In genomic region chr17:44830359-44831269, GRCh38 we compare ENCODE assay signal across 8 cellular contexts. TPM values are rescaled to one million over a fixed set of nuclear protein-coding genes. Genes with fewer than 3 reads are reported as not detected.
DNase-seq lines count a peak whose midpoint lies in the region; ATAC-seq and TF ChIP-seq lines count a peak whose summit lies in the region.

No MANE protein-coding gene starts in this region.

- H3K27ac ChIP-seq in dorsolateral prefrontal cortex (peak overlapping the region in 28 of 59 donors; percentile 20 to 78 (median 50)), lung (ENCODE audit: low read depth in 1 of 2, low read length in 1 of 2) (peak overlapping the region; percentile 75 to 99), suprapubic skin (no peak overlapping the region)

- H3K4me3 ChIP-seq in dorsolateral prefrontal cortex (peak overlapping the region in 58 of 59 donors; percentile 36 to 75 (median 58)), lung (peak overlapping the region; percentile 78), suprapubic skin (peak overlapping the region; percentile 58)

- peak overlapping the region; percentile 80 for H3K4me3 Mint-ChIP-seq in T-helper 17 cell

- peak in 2 of 3 experiments; percentile 22 to 38 for DNase-seq in NCI-H1417 (lab: John Stamatoyannopoulos, UW)
- no peak for DNase-seq in NCI-H1417 treated with DMSO at 0.1 percent for 48 hours (lab: John Stamatoyannopoulos, UW)
- DNase-seq in T-helper 17 cell, result peak in 1 of 3 donors; percentile 6
- peak in 6 of 10 donors; percentile 8 to 52 (median 40) for DNase-seq in dorsolateral prefrontal cortex
- DNase-seq in lung (ENCODE audit: low spot score), result no peak
- DNase-seq in suprapubic skin (ENCODE audit: low spot score in 2 of 2), result no peak
- no peak for DNase-seq in KG1 (lab: John Stamatoyannopoulos, UW)
- no peak for DNase-seq in GF-D8 (lab: John Stamatoyannopoulos, UW)

- H3K36me3 ChIP-seq in lung (ENCODE audit: control insufficient read depth in 2 of 2, insufficient read depth in 2 of 2, low read length in 2 of 2), result no peaks in the 10 kb centered on the region
- H3K36me3 ChIP-seq in suprapubic skin, result no peaks in the 10 kb centered on the region

- WGBS in lung, 2 donors, result 6% methylated on average over 31 to 58 of the region's 58 CpGs
- 23% methylated on average over 15 of the region's 58 CpGs for WGBS in suprapubic skin

- H3K27me3 ChIP-seq in dorsolateral prefrontal cortex (peaks cover 0 to 64% (median 45%) of the 10 kb centered on the region in 45 donors), lung (ENCODE audit: control insufficient read depth, insufficient read depth) (no peaks in the 10 kb centered on the region), suprapubic skin (peaks cover 88% of the 10 kb centered on the region)

- peak; percentile 37 for ATAC-seq in T-helper 17 cell
- ATAC-seq in lung (ENCODE audit: insufficient read depth, low FRiP score), result no peak

- H3K36me3 Mint-ChIP-seq in T-helper 17 cell (ENCODE audit: low read depth), result peaks cover 7% of the 10 kb centered on the region

- intact Hi-C loops in dorsolateral prefrontal cortex (cut with DNase I), result no loop called here

- H3K4me1 ChIP-seq in lung (ENCODE audit: control insufficient read depth in 2 of 2, insufficient read depth in 2 of 2, low read length in 2 of 2) (peaks cover 0 to 4% of the 10 kb centered on the region in 2 donors), suprapubic skin (peaks cover 17% of the 10 kb centered on the region)

- TF ChIP-seq POLR2A in suprapubic skin (IDR thresholded peaks at IDR 0.05), result no peak

- TF ChIP-seq CTCF in dorsolateral prefrontal cortex (IDR thresholded peaks at IDR 0.05 in 54 of 56, conservative IDR thresholded peaks at IDR 0.05 in 2 of 56; ENCODE audit: low read depth in 1 of 56, partially characterized antibody in 56 of 56) (no peak), lung (IDR thresholded peaks at IDR 0.05; ENCODE audit: control extremely low read depth, extremely low read depth) (no peak), suprapubic skin (IDR thresholded peaks at IDR 0.05) (no peak)

- H3K9me3 ChIP-seq in T-helper 17 cell (ENCODE audit: control insufficient read depth, low read length, poor library complexity, severe bottlenecking) (no peaks in the 10 kb centered on the region), lung (ENCODE audit: control insufficient read depth in 2 of 2, insufficient read depth in 1 of 2, low read length in 1 of 2) (no peaks in the 10 kb centered on the region), suprapubic skin (no peaks in the 10 kb centered on the region)

- peaks cover 66% of the 10 kb centered on the region for H3K27me3 Mint-ChIP-seq in T-helper 17 cell

- H3K4me1 Mint-ChIP-seq in T-helper 17 cell, result peaks cover 7% of the 10 kb centered on the region

- TF ChIP-seq EP300 in suprapubic skin (IDR thresholded peaks at IDR 0.05), result no peak

- H3K27ac Mint-ChIP-seq in T-helper 17 cell, result no peak overlapping the region

RNA-seq across cellular contexts. Expression of gene GJC1, which starts 0.5 kb away (rescaled TPM):
- total RNA-seq in T-helper 17 cell, result not detected
- 10 to 100 TPM in 94 of 120 experiments, 1 to 10 TPM in 26; 5.8 to 37.9 (median 12.9) TPM for total RNA-seq in dorsolateral prefrontal cortex
- 10 to 100 TPM; 13.0 to 44.3 TPM for total RNA-seq in lung
- polyA plus RNA-seq in lung, result 1 to 10 TPM; 3.9 TPM
- 1 to 10 TPM; 1.1 to 7.8 (median 1.9) TPM for total RNA-seq in suprapubic skin

RNA-seq across cellular contexts. Expression of gene HIGD1B, which starts 17.1 kb away (rescaled TPM):
- not detected for total RNA-seq in T-helper 17 cell
- total RNA-seq in dorsolateral prefrontal cortex, result 10 to 100 TPM in 109 of 120 experiments, 1 to 10 TPM in 11; 3.8 to 74.3 (median 16.5) TPM
- 10 to 100 TPM; 12.1 to 23.9 TPM for total RNA-seq in lung
- polyA plus RNA-seq in lung, result 10 to 100 TPM in 1 of 2 donors, 1 to 10 TPM in 1; 3.0 to 25.4 TPM
- total RNA-seq in suprapubic skin, result not detected

Comparison
In these comparisons a context has a peak if more than half of its experiments do, and no peak if none do; other contexts are left out.
1. DNase-seq: peak in NCI-H1417 (2 of 3) and dorsolateral prefrontal cortex (6 of 10); none in NCI-H1417 treated with DMSO at 0.1 percent for 48 hours (single experiment), lung (single experiment), suprapubic skin (0 of 2), KG1 (single experiment) and GF-D8 (single experiment).
2. RNA of gene HIGD1B, which starts 17.1 kb away (total RNA-seq): 12.1 to 23.9 TPM in lung and 3.8 to 74.3 TPM in dorsolateral prefrontal cortex; not detected in T-helper 17 cell and not detected in suprapubic skin; every median in the first group is over 4 times any median in the second.
3. Peak in every context shown above with its lines, with median percentiles within 50 percentile points of each other: H3K4me3 ChIP-seq.